In the genomic region with DNA sequence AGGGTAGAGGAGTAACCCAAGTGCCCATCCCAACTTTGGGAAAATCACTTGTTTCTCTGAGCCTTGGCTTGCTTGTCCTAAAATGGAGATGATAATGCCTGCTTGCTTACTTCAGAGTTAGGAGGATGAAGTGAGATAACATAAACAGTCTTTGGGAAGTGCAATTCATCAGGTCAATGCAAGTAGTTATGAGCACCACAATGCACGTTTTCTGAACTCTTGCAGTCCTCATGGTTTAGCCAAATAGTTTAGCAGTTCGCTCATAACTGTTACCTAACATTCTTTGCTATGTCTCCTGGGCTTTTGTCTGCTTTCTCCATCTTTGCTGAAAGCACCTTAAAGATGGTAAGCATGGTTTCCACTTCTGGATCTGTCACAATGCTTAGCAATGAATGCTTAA, we compare ENCODE assay signal across 19 cellular contexts.
DNase-seq lines count a peak whose midpoint lies in the region; ATAC-seq lines count a peak whose summit lies in the region.
"Had no signal": no experiment of that assay in that cellular context is flagged by ENCODE, and none has a peak within 500 bp of the region (broad histone marks: within the 10 kb centered on the region; RNA-seq: fewer than 3 reads in every experiment).

No MANE protein-coding gene starts in this region.

- peak overlapping the region; percentile 16 for H3K27ac ChIP-seq in muscle layer of colon (ENCODE audit: low read depth, low read length)
- H3K27ac ChIP-seq: A549, KMS-11, Peyer's patch had no signal

- no peaks in the 10 kb centered on the region for H3K27me3 ChIP-seq in muscle layer of colon (ENCODE audit: control insufficient read depth in 1 of 2, insufficient read depth in 2 of 2, low read length in 2 of 2)
- H3K27me3 ChIP-seq: Peyer's patch had no signal

- peaks cover 11% of the 10 kb centered on the region for H3K4me1 ChIP-seq in muscle layer of colon (ENCODE audit: insufficient read depth, low read length)
- H3K4me1 ChIP-seq: A549, Peyer's patch had no signal

- intact Hi-C loops in left ventricle myocardium superior (cut with micrococcal nuclease), result no loop called here

- ATAC-seq in left ventricle myocardium superior, result no peak
- no peak for ATAC-seq in GM18870 (IDR thresholded peaks at IDR 0.05; ENCODE audit: unreplicated experiment)
- ATAC-seq: A549 had no signal

- DNase-seq in EH (ENCODE audit: low read depth), result peak; percentile 57
- peak; percentile 93 for DNase-seq in amniotic epithelial cell (ENCODE audit: low read depth)
- peak; percentile 46 for DNase-seq in fibroblast of peridontal ligament (ENCODE audit: extremely low read depth)
- DNase-seq in left ventricle myocardium superior, result no peak
- DNase-seq in NCI-H1417 (lab: John Stamatoyannopoulos, UW), result no peak
- DNase-seq in cerebellar cortex (ENCODE audit: low spot score), result no peak
- DNase-seq: Calu3; CD4-positive, alpha-beta T cell; DND-41; HFFc6; NCI-H1105 treated with DMSO at 0.1 percent for 48 hours; NCI-H2029; NCI-H524; Peyer's patch; Right ventricle myocardium superior had no signal

- peak overlapping the region in 1 of 2 donors; percentile 10 for H3K4me3 ChIP-seq in muscle layer of colon (ENCODE audit: low read depth in 1 of 2, low read length in 2 of 2)
- H3K4me3 ChIP-seq: A549, Peyer's patch had no signal

- no peak overlapping the region for H3K9ac ChIP-seq in muscle layer of colon (ENCODE audit: low read length)
- H3K9ac ChIP-seq: KMS-11 had no signal

- H3K9me3 ChIP-seq in muscle layer of colon (ENCODE audit: low read length), result no peaks in the 10 kb centered on the region
- H3K9me3 ChIP-seq: A549, Peyer's patch had no signal

- no peaks in the 10 kb centered on the region for H3K36me3 ChIP-seq in muscle layer of colon (ENCODE audit: insufficient read depth, low read length)
- H3K36me3 ChIP-seq: Peyer's patch had no signal

Comparison
In these comparisons a context has a peak if more than half of its experiments do, and no peak if none do; other contexts are left out.
1. DNase-seq: peak in EH (single experiment), amniotic epithelial cell (single experiment) and fibroblast of peridontal ligament (single experiment); none in left ventricle myocardium superior (single experiment), NCI-H1417 (0 of 3) and cerebellar cortex (single experiment).